In the genomic region with DNA sequence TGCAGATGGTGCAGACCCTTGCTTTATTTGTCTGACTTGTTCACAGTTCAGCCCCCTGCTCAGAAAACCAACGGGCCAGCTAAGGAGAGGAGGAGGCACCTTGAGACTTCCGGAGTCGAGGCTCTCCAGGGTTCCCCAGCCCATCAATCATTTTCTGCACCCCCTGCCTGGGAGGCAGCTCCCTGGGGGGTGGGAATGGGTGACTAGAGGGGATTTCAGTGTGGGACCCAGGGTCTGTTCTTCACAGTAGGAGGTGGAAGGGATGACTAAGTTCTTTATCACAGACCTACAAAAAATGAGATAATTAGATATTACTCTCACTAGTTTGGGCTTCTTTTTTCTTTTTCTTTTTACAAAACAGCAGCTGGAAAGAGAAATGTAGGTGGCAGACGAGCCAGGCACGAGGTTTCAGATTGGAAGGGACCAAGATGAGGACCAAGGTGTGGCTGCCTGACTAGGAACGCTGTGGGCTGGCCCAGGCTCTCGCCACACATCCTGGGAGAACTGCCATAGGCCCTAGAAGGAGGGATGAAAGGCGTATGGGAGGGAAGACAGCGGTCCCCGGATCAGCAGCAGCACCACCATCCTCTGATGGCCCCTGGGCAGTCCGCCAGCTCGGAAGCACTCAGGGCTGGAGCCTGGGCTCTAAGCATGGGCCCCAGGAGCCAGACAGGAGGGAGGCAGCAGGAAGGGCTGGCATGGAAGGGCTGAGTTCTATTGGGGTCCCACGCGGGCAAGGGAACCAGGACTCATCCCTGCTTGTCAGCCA, we compare ENCODE assay signal across 8 cellular contexts. TPM values are rescaled to one million over a fixed set of nuclear protein-coding genes. Genes with fewer than 3 reads are reported as not detected.
DNase-seq lines count a peak whose midpoint lies in the region; ATAC-seq and TF ChIP-seq lines count a peak whose summit lies in the region.

No MANE protein-coding gene starts in this region.

- peak overlapping the region; percentile 47 for H3K27ac ChIP-seq in cingulate gyrus (ENCODE audit: low read depth, low read length)

- POLR2A ChIA-PET in naive thymus-derived CD8-positive, alpha-beta T cell (lab: Charles Lee) = interaction anchor here (1.0 to 4.1 kb wide), 5 partner anchors 12 to 166 kb away, joined by 3 to 28 read pairs (median 4); no protein-coding TSS in a partner anchor

- TF ChIP-seq CTCF in CD14-positive monocyte (IDR thresholded peaks at IDR 0.05) = no peak

- no peak overlapping the region for H3K4me3 Mint-ChIP-seq in CD14-positive monocyte
- peak overlapping the region in 2 of 10 donors; percentile 29 to 39 for H3K4me3 Mint-ChIP-seq in naive thymus-derived CD8-positive, alpha-beta T cell

- peaks cover 4 to 10% (median 8%) of the 10 kb centered on the region in 3 donors for H3K27me3 Mint-ChIP-seq in CD14-positive monocyte (ENCODE audit: low read depth in 3 of 3)
- H3K27me3 Mint-ChIP-seq in naive thymus-derived CD8-positive, alpha-beta T cell = no peaks in the 10 kb centered on the region

- peak overlapping the region in 5 of 7 donors; percentile 7 to 75 (median 21) for H3K27ac Mint-ChIP-seq in CD14-positive monocyte
- peak overlapping the region; percentile 44 to 83 (median 66) for H3K27ac Mint-ChIP-seq in naive thymus-derived CD8-positive, alpha-beta T cell

- ATAC-seq in naive thymus-derived CD8-positive, alpha-beta T cell = no peak

- no peaks in the 10 kb centered on the region for H3K9me3 Mint-ChIP-seq in CD14-positive monocyte
- no peaks in the 10 kb centered on the region for H3K9me3 Mint-ChIP-seq in naive thymus-derived CD8-positive, alpha-beta T cell

- DNase-seq in CD14-positive monocyte (ENCODE audit: low spot score) = no peak
- DNase-seq in NCI-H226 = peak; percentile 83
- DNase-seq in naive thymus-derived CD8-positive, alpha-beta T cell = no peak
- DNase-seq in NCI-H2227 (lab: John Stamatoyannopoulos, UW; ENCODE audit: unreplicated experiment) = no peak
- no peak for DNase-seq in activated effector memory CD4-positive, alpha-beta T cell treated with Interleukin-2 at 50 U/mL for 16 hours
- DNase-seq in putamen (ENCODE audit: low spot score) = no peak
- DNase-seq in NOMO-1 treated with DMSO at 0.1 percent for 48 hours (lab: John Stamatoyannopoulos, UW; ENCODE audit: unreplicated experiment) = no peak

- H3K36me3 Mint-ChIP-seq in CD14-positive monocyte = peaks cover 30 to 36% of the 10 kb centered on the region in 2 donors
- peaks cover 0 to 27% (median 3%) of the 10 kb centered on the region in 3 donors for H3K36me3 Mint-ChIP-seq in naive thymus-derived CD8-positive, alpha-beta T cell

- H3K4me1 Mint-ChIP-seq in CD14-positive monocyte = peaks cover 50% of the 10 kb centered on the region
- H3K4me1 Mint-ChIP-seq in naive thymus-derived CD8-positive, alpha-beta T cell = peaks cover 9 to 41% (median 25%) of the 10 kb centered on the region in 4 donors

- intact Hi-C loops in CD14-positive monocyte (cut with micrococcal nuclease) = no loop called here

RNA-seq across cellular contexts. Expression of a gene that starts 14.2 kb away (rescaled TPM):
- 100 to 1,000 TPM; 140 to 141 TPM for polyA plus RNA-seq in CD14-positive monocyte
- total RNA-seq in naive thymus-derived CD8-positive, alpha-beta T cell = 10 to 100 TPM; 40.8 to 43.4 TPM
- 100 to 1,000 TPM; 145 to 158 (median 157) TPM for polyA plus RNA-seq in naive thymus-derived CD8-positive, alpha-beta T cell

RNA-seq across cellular contexts. Expression of a gene that starts 39.6 kb away (rescaled TPM):
- polyA plus RNA-seq in CD14-positive monocyte = 1 to 10 TPM; 1.9 to 2.0 TPM
- total RNA-seq in naive thymus-derived CD8-positive, alpha-beta T cell = 1 to 10 TPM; 6.7 to 6.8 TPM
- polyA plus RNA-seq in naive thymus-derived CD8-positive, alpha-beta T cell = 1 to 10 TPM; 1.8 to 6.8 (median 3.9) TPM
